In genomic region chr14:23252006-23252405, GRCh38 we compare ENCODE assay signal across 20 cellular contexts. TPM values are rescaled to one million over a fixed set of nuclear protein-coding genes. Genes with fewer than 3 reads are reported as not detected.
A peak's percentile ranks its signal among the peaks of the same experiment; 100 is the strongest.
DNase-seq lines count a peak whose midpoint lies in the region; FAIRE-seq and TF ChIP-seq lines count a peak whose summit lies in the region.
"Had no signal": no experiment of that assay in that cellular context is flagged by ENCODE, and none has a peak within 500 bp of the region (broad histone marks: within the 10 kb centered on the region; RNA-seq: fewer than 3 reads in every experiment).

No MANE protein-coding gene starts in this region.

- H3K56ac ChIP-seq in mesendoderm (ENCODE audit: low read length), result peak overlapping the region; percentile 58

- H3K4me1 ChIP-seq in mammary epithelial cell (ENCODE audit: insufficient read depth, low read length), result peaks cover 18% of the 10 kb centered on the region
- no peaks in the 10 kb centered on the region for H3K4me1 ChIP-seq in breast epithelium
- no peaks in the 10 kb centered on the region; the same call in 1 of the 2 replicates for H3K4me1 ChIP-seq in iPS DF 6.9 (ENCODE audit: control insufficient read depth, insufficient read depth, low read length)
- H3K4me1 ChIP-seq in mesendoderm (ENCODE audit: control insufficient read depth, low read depth, low read length), result peaks cover 7% of the 10 kb centered on the region
- no peaks in the 10 kb centered on the region for H3K4me1 ChIP-seq in colonic mucosa
- H3K4me1 ChIP-seq in uterus, result no peaks in the 10 kb centered on the region
- H3K4me1 ChIP-seq: SJCRH30 had no signal

- no peaks in the 10 kb centered on the region for H4K20me1 ChIP-seq in mammary epithelial cell (ENCODE audit: insufficient read depth, low read length)

- H3K4me3 ChIP-seq in mammary epithelial cell (replicated peaks in 1 of 3; ENCODE audit: insufficient read depth in 1 of 3, low read depth in 2 of 3, low read length in 3 of 3), result no peak overlapping the region
- H3K4me3 ChIP-seq in breast epithelium, result no peak overlapping the region
- no peak overlapping the region for H3K4me3 ChIP-seq in bronchial epithelial cell (ENCODE audit: low read depth, low read length)
- H3K4me3 ChIP-seq in iPS DF 6.9 (ENCODE audit: low read length), result no peak overlapping the region
- H3K4me3 ChIP-seq in mesendoderm (ENCODE audit: low read length), result no peak overlapping the region
- H3K4me3 ChIP-seq in colonic mucosa, result no peak overlapping the region
- H3K4me3 ChIP-seq in uterus, result no peak overlapping the region
- H3K4me3 ChIP-seq: SJCRH30 had no signal

- no peak overlapping the region for H2AFZ ChIP-seq in mammary epithelial cell (ENCODE audit: low read depth, low read length)

- TF ChIP-seq POLR2A in breast epithelium (IDR thresholded peaks at IDR 0.05) (no peak), uterus (IDR thresholded peaks at IDR 0.05) (no peak)

- H4K8ac ChIP-seq in mesendoderm (ENCODE audit: low read depth, low read length), result no peak overlapping the region

- no peak for TF ChIP-seq CTCF in mammary epithelial cell (conservative IDR thresholded peaks at IDR 0.05 in 1 of 2, IDR thresholded peaks at IDR 0.05 in 1 of 2; ENCODE audit: extremely low read depth in 1 of 2, insufficient read depth in 1 of 2, low read depth in 1 of 2, low read length in 2 of 2)
- no peak for TF ChIP-seq CTCF in breast epithelium (IDR thresholded peaks at IDR 0.05)
- TF ChIP-seq CTCF in bronchial epithelial cell (IDR thresholded peaks at IDR 0.05; ENCODE audit: insufficient read depth, low read length, severe bottlenecking), result no peak
- TF ChIP-seq CTCF in colonic mucosa (IDR thresholded peaks at IDR 0.05), result no peak
- TF ChIP-seq CTCF in uterus (IDR thresholded peaks at IDR 0.05), result no peak

- peak overlapping the region; percentile 76 for H2BK120ac ChIP-seq in mesendoderm (ENCODE audit: low read depth, low read length)

- H3K36me3 ChIP-seq in mammary epithelial cell (ENCODE audit: insufficient read depth, low read length) (no peaks in the 10 kb centered on the region), breast epithelium (no peaks in the 10 kb centered on the region), bronchial epithelial cell (ENCODE audit: control insufficient read depth, insufficient read depth, low read length) (no peaks in the 10 kb centered on the region), iPS DF 6.9 (ENCODE audit: control insufficient read depth, insufficient read depth, low read length) (no peaks in the 10 kb centered on the region), mesendoderm (ENCODE audit: control insufficient read depth, insufficient read depth, low read length) (no peaks in the 10 kb centered on the region), colonic mucosa (no peaks in the 10 kb centered on the region), uterus (no peaks in the 10 kb centered on the region)
- H3K36me3 ChIP-seq: SJCRH30 had no signal

- H3K27me3 ChIP-seq in mammary epithelial cell (ENCODE audit: insufficient read depth, low read length) (no peaks in the 10 kb centered on the region), breast epithelium (no peaks in the 10 kb centered on the region), bronchial epithelial cell (ENCODE audit: control insufficient read depth, insufficient read depth, low read length) (no peaks in the 10 kb centered on the region), iPS DF 6.9 (ENCODE audit: control insufficient read depth, insufficient read depth, low read length) (no peaks in the 10 kb centered on the region), mesendoderm (ENCODE audit: insufficient read depth, low read length, poor library complexity) (no peaks in the 10 kb centered on the region), colonic mucosa (no peaks in the 10 kb centered on the region), uterus (no peaks in the 10 kb centered on the region)

- H3K9me3 ChIP-seq in mammary epithelial cell (replicated peaks; ENCODE audit: insufficient read depth, low read length), result no peaks in the 10 kb centered on the region
- H3K9me3 ChIP-seq in breast epithelium, result no peaks in the 10 kb centered on the region
- no peaks in the 10 kb centered on the region for H3K9me3 ChIP-seq in iPS DF 6.9 (ENCODE audit: control insufficient read depth, insufficient read depth, low read length)
- no peaks in the 10 kb centered on the region for H3K9me3 ChIP-seq in colonic mucosa
- no peaks in the 10 kb centered on the region for H3K9me3 ChIP-seq in uterus
- H3K9me3 ChIP-seq: SJCRH30 had no signal

- H4K5ac ChIP-seq in mesendoderm (ENCODE audit: low read length), result no peak overlapping the region

- no peak overlapping the region for H3K23ac ChIP-seq in mesendoderm (ENCODE audit: low read length)

- CTCF ChIA-PET in mammary epithelial cell (lab: Charles Lee; ENCODE audit: low non-redundant PET), result interaction anchor here (1.3 kb wide), 1 partner anchor 131 kb away, joined by 4 read pairs; no protein-coding TSS in a partner anchor

- intact Hi-C loops in mammary epithelial cell (cut with micrococcal nuclease) (no loop called here), breast epithelium (cut with DNase I; ENCODE audit: low total_unique reads) (no loop called here), colonic mucosa (cut with DNase I) (no loop called here), uterus (cut with DNase I; ENCODE audit: low total_unique reads) (no loop called here)

- DNase-seq in mammary epithelial cell (peak; percentile 39), breast epithelium (ENCODE audit: low spot score in 2 of 2) (no peak), bronchial epithelial cell (ENCODE audit: low read depth) (peak; percentile 75), iPS DF 6.9 (ENCODE audit: low read depth, low spot score) (peak; percentile 61), mesendoderm (peak; percentile 92), colonic mucosa (no peak), epidermal melanocyte (ENCODE audit: insufficient read length, low spot score) (no peak), uterus (no peak)
- DNase-seq: AML-193, DMS79, KG1, NCI-H1694 treated with DMSO at 0.1 percent for 48 hours, NCI-H2227 treated with DMSO at 0.1 percent for 48 hours, NCI-H524, NCI-H82, PC-3, SJCRH30 had no signal

- H2BK5ac ChIP-seq in mesendoderm (ENCODE audit: low read length), result peak overlapping the region; percentile 24

- peak overlapping the region; percentile 54 for H3K18ac ChIP-seq in mesendoderm (ENCODE audit: low read length)

- H2BK15ac ChIP-seq in mesendoderm (replicated peaks; ENCODE audit: low read depth), result no peak overlapping the region

- FAIRE-seq in bronchial epithelial cell (lab: Jason Lieb, UNC), result no peak

- H3K4me2 ChIP-seq in mammary epithelial cell (ENCODE audit: insufficient read depth, low read depth, low read length), result peak overlapping the region; percentile 32
- H3K4me2 ChIP-seq in mesendoderm (ENCODE audit: low read length), result no peak overlapping the region

- peak overlapping the region; percentile 56 for H3K4ac ChIP-seq in mesendoderm (ENCODE audit: low read depth, low read length)

- H3K79me2 ChIP-seq in mammary epithelial cell (ENCODE audit: insufficient read depth, low read length) (no peaks in the 10 kb centered on the region), mesendoderm (ENCODE audit: control insufficient read depth, insufficient read depth, low read length) (no peaks in the 10 kb centered on the region)

- BruUV-seq in mammary epithelial cell (replicated peaks; lab: Mats Ljungman, UMichigan), result TSS peak; percentile 63

- 62% methylated on average over 3 of the region's 3 CpGs for WGBS in mammary epithelial cell (ENCODE audit: low coverage, missing lambda C conversion rate)
- WGBS in iPS DF 6.9 (ENCODE audit: insufficient coverage, insufficient read length), result no CpG with 5 or more reads among the region's 3 CpGs
- no CpG with 5 or more reads among the region's 3 CpGs for WGBS in mesendoderm (ENCODE audit: extremely low coverage, insufficient coverage, low lambda C conversion rate)

- in situ Hi-C loops in mammary epithelial cell (cut with MboI; ENCODE audit: low sequenced_read_pairs in 2 of 2), result no loop called here

- H3K9ac ChIP-seq in mammary epithelial cell (ENCODE audit: insufficient read depth, low read length), result no peak overlapping the region
- H3K9ac ChIP-seq in mesendoderm (ENCODE audit: low read length), result no peak overlapping the region
- H3K9ac ChIP-seq in colonic mucosa (ENCODE audit: low read depth in 2 of 2, low read length in 2 of 2), result no peak overlapping the region

- H2AK5ac ChIP-seq in mesendoderm (ENCODE audit: low read length), result no peak overlapping the region

- H3K27ac ChIP-seq in mammary epithelial cell (ENCODE audit: insufficient read depth, low read depth, low read length) (peak overlapping the region; percentile 21), breast epithelium (no peak overlapping the region), iPS DF 6.9 (ENCODE audit: low read length) (no peak overlapping the region), mesendoderm (ENCODE audit: low read depth, low read length) (no peak overlapping the region), colonic mucosa (no peak overlapping the region), uterus (no peak overlapping the region)
- H3K27ac ChIP-seq: 22Rv1, C4-2B, SJCRH30 had no signal

- no peaks in the 10 kb centered on the region for H3K79me1 ChIP-seq in mesendoderm (ENCODE audit: low read length)

- dilution Hi-C loops in mammary epithelial cell (cut with HindIII; ENCODE audit: low sequenced_read_pairs), result no loop called here

RNA-seq across cellular contexts. Expression of gene RNF212B, which starts 14.3 kb away (rescaled TPM):
- total RNA-seq in mammary epithelial cell, result not detected
- 0.05 TPM for polyA plus RNA-seq in mammary epithelial cell
- polyA minus RNA-seq in mammary epithelial cell, result not detected
- not detected for total RNA-seq in breast epithelium
- not detected in 2 replicates for total RNA-seq in bronchial epithelial cell
- polyA plus RNA-seq in mesendoderm (2013, experiment 1 of 2), result 0.37 TPM
- polyA plus RNA-seq in mesendoderm (2013, experiment 2 of 2), result 0.14 TPM
- total RNA-seq in colonic mucosa, result not detected
- not detected for total RNA-seq in uterus
- total RNA-seq: G401, PC-3, SJCRH30 had no signal

RNA-seq across cellular contexts. Expression of gene HOMEZ, which starts 33.9 kb away (rescaled TPM):
- total RNA-seq in mammary epithelial cell, result 10 to 100 TPM; 13.0 to 19.9 TPM
- polyA plus RNA-seq in mammary epithelial cell, result 27.4 TPM
- polyA minus RNA-seq in mammary epithelial cell, result 29.3 TPM
- 10 to 100 TPM; 10.8 to 15.4 (median 12.0) TPM for total RNA-seq in breast epithelium
- 5.0 and 6.3 TPM in 2 replicates for total RNA-seq in bronchial epithelial cell
- polyA plus RNA-seq in mesendoderm (2013, experiment 1 of 2), result 8.8 TPM
- polyA plus RNA-seq in mesendoderm (2013, experiment 2 of 2), result 8.4 TPM
- total RNA-seq in colonic mucosa, result 10 to 100 TPM; 16.5 to 21.9 TPM
- total RNA-seq in uterus, result 10 to 100 TPM in 2 of 4 donors, 1 to 10 TPM in 2; 5.1 to 26.2 (median 11.4) TPM

RNA-seq across cellular contexts. Expression of gene PPP1R3E, which starts 50.7 kb away (rescaled TPM):
- 1 to 10 TPM; 3.7 to 5.3 TPM for total RNA-seq in mammary epithelial cell
- polyA plus RNA-seq in mammary epithelial cell, result 2.9 TPM
- not detected for polyA minus RNA-seq in mammary epithelial cell
- total RNA-seq in breast epithelium, result 10 to 100 TPM in 1 of 3 donors, 1 to 10 TPM in 2; 8.2 to 11.6 (median 9.4) TPM
- total RNA-seq in bronchial epithelial cell, result 2.9 and 3.4 TPM in 2 replicates
- polyA plus RNA-seq in mesendoderm (2013, experiment 1 of 2), result 1.8 TPM
- polyA plus RNA-seq in mesendoderm (2013, experiment 2 of 2), result 1.8 TPM
- total RNA-seq in colonic mucosa, result 10 to 100 TPM in 1 of 2 donors, 1 to 10 TPM in 1; 7.6 to 12.6 TPM
- total RNA-seq in uterus, result 10 to 100 TPM in 1 of 4 donors, 1 to 10 TPM in 2, under 1 TPM in 1; 0.88 to 23.5 (median 6.5) TPM

RNA-seq across cellular contexts. Expression of gene BCL2L2, which starts 54.6 kb away (rescaled TPM):
- 10 to 100 TPM; 22.0 to 63.9 TPM for total RNA-seq in mammary epithelial cell
- polyA plus RNA-seq in mammary epithelial cell, result 24.6 TPM
- polyA minus RNA-seq in mammary epithelial cell, result 28.2 TPM
- total RNA-seq in breast epithelium, result 10 to 100 TPM; 28.8 to 55.5 (median 48.2) TPM
- total RNA-seq in bronchial epithelial cell, result 25.0 and 31.7 TPM in 2 replicates
- polyA plus RNA-seq in mesendoderm (2013, experiment 1 of 2), result 6.5 TPM
- 6.5 TPM for polyA plus RNA-seq in mesendoderm (2013, experiment 2 of 2)
- 10 to 100 TPM; 26.2 to 42.7 TPM for total RNA-seq in colonic mucosa
- 10 to 100 TPM; 16.7 to 57.6 (median 21.4) TPM for total RNA-seq in uterus

Comparison
In these comparisons a context has a peak if more than half of its experiments do, and no peak if none do; other contexts are left out.
1. DNase-seq: peak in mammary epithelial cell (single experiment), bronchial epithelial cell (single experiment), iPS DF 6.9 (single experiment) and mesendoderm (single experiment); none in breast epithelium (0 of 2), colonic mucosa (single experiment), epidermal melanocyte (single experiment) and uterus (0 of 2).